ENCODE assay signal across 8 cellular contexts in genomic region chr17:48577946-48578615, GRCh38. TPM values are rescaled to one million over a fixed set of nuclear protein-coding genes. Genes with fewer than 3 reads are reported as not detected.
DNase-seq lines count a peak whose midpoint lies in the region; ATAC-seq, FAIRE-seq and TF ChIP-seq lines count a peak whose summit lies in the region.

TSS of gene HOXB4 (minus strand) at chr17:48578350. CDS start at chr17:48578319, 31 bp downstream.

- peak within 1 kb of the TSS; percentile 81 to 94 for H3K4me3 Mint-ChIP-seq in CD14-positive monocyte
- peak within 1 kb of the TSS; percentile 94 for H3K4me3 Mint-ChIP-seq in activated CD4-positive, alpha-beta memory T cell treated with anti-CD3 and anti-CD28 coated beads, Interleukin-2, amount 10 ng/mL, durations not matched to agents 7 days and 5 days
- H3K4me3 Mint-ChIP-seq in naive thymus-derived CD8-positive, alpha-beta T cell, result peak within 1 kb of the TSS; percentile 86 to 96 (median 90)

- intact Hi-C loops in CD14-positive monocyte (cut with micrococcal nuclease), result no loop called here

- H3K27me3 Mint-ChIP-seq in CD14-positive monocyte (ENCODE audit: low read depth in 3 of 3), result peaks cover 77 to 89% (median 85%) of the 10 kb centered on the region in 3 donors
- peaks cover 43% of the 10 kb centered on the region for H3K27me3 Mint-ChIP-seq in activated CD4-positive, alpha-beta memory T cell treated with anti-CD3 and anti-CD28 coated beads, Interleukin-2, amount 10 ng/mL, durations not matched to agents 7 days and 5 days
- peaks cover 36 to 59% (median 54%) of the 10 kb centered on the region in 5 donors for H3K27me3 Mint-ChIP-seq in naive thymus-derived CD8-positive, alpha-beta T cell

- no peaks in the 10 kb centered on the region for H3K36me3 ChIP-seq in tibial nerve

- peaks cover 0 to 89% of the 10 kb centered on the region in 2 donors for H3K27me3 ChIP-seq in tibial nerve

- TF ChIP-seq CTCF in CD14-positive monocyte (IDR thresholded peaks at IDR 0.05), result no peak
- no peak for TF ChIP-seq CTCF in epithelial cell of proximal tubule (conservative IDR thresholded peaks at IDR 0.05; ENCODE audit: low read depth, low read length)
- no peak for TF ChIP-seq CTCF in tibial nerve (IDR thresholded peaks at IDR 0.05)

- CTCF ChIA-PET in activated CD4-positive, alpha-beta memory T cell treated with anti-CD3 and anti-CD28 coated beads, Interleukin-2, amount 10 ng/mL, durations not matched to agents 7 days and 5 days (lab: Charles Lee), result interaction anchor here (1.1 kb wide), 1 partner anchor 226 kb away, joined by 5 read pairs; no protein-coding TSS in a partner anchor

- peak within 1 kb of the TSS in 1 of 7 donors; percentile 75 for H3K27ac Mint-ChIP-seq in CD14-positive monocyte
- H3K27ac Mint-ChIP-seq in activated CD4-positive, alpha-beta memory T cell treated with anti-CD3 and anti-CD28 coated beads, Interleukin-2, amount 10 ng/mL, durations not matched to agents 7 days and 5 days, result peak within 1 kb of the TSS; percentile 78
- H3K27ac Mint-ChIP-seq in naive thymus-derived CD8-positive, alpha-beta T cell, result peak within 1 kb of the TSS; percentile 43 to 91 (median 80)

- peaks cover 4 to 41% (median 24%) of the 10 kb centered on the region in 7 donors for H3K9me3 Mint-ChIP-seq in CD14-positive monocyte
- H3K9me3 Mint-ChIP-seq in activated CD4-positive, alpha-beta memory T cell treated with anti-CD3 and anti-CD28 coated beads, Interleukin-2, amount 10 ng/mL, durations not matched to agents 7 days and 5 days, result no peaks in the 10 kb centered on the region
- no peaks in the 10 kb centered on the region for H3K9me3 Mint-ChIP-seq in naive thymus-derived CD8-positive, alpha-beta T cell

- DNase-seq in CD14-positive monocyte (ENCODE audit: low spot score), result no peak
- peak; percentile 82 for DNase-seq in NCI-H2107 treated with DMSO at 0.1 percent for 48 hours (lab: John Stamatoyannopoulos, UW; ENCODE audit: unreplicated experiment)
- peak; percentile 80 for DNase-seq in activated CD4-positive, alpha-beta memory T cell treated with anti-CD3 and anti-CD28 coated beads, Interleukin-2, amount 10 ng/mL, durations not matched to agents 7 days and 5 days
- no peak for DNase-seq in epithelial cell of proximal tubule (ENCODE audit: low read depth)
- peak; percentile 34 to 80 (median 56) for DNase-seq in naive thymus-derived CD8-positive, alpha-beta T cell
- peak; percentile 37 to 67 for DNase-seq in tibial nerve (ENCODE audit: low spot score in 2 of 2)
- no peak for DNase-seq in urothelium cell line (ENCODE audit: low spot score)

- TF ChIP-seq POLR2A in tibial nerve (IDR thresholded peaks at IDR 0.05), result peak in 1 of 2 donors; percentile 32

- H3K36me3 Mint-ChIP-seq in CD14-positive monocyte, result peaks cover 13 to 17% of the 10 kb centered on the region in 2 donors
- peaks cover 17% of the 10 kb centered on the region for H3K36me3 Mint-ChIP-seq in activated CD4-positive, alpha-beta memory T cell treated with anti-CD3 and anti-CD28 coated beads, Interleukin-2, amount 10 ng/mL, durations not matched to agents 7 days and 5 days (ENCODE audit: low read depth)
- H3K36me3 Mint-ChIP-seq in naive thymus-derived CD8-positive, alpha-beta T cell, result no peaks in the 10 kb centered on the region

- H3K4me3 ChIP-seq in epithelial cell of proximal tubule (ENCODE audit: low read depth, low read length), result peak within 1 kb of the TSS; percentile 74
- peak within 1 kb of the TSS; percentile 30 to 58 (median 44) for H3K4me3 ChIP-seq in tibial nerve

- H3K4me1 ChIP-seq in tibial nerve, result peaks cover 0 to 67% (median 16%) of the 10 kb centered on the region in 4 donors

- POLR2A ChIA-PET in activated CD4-positive, alpha-beta memory T cell treated with anti-CD3 and anti-CD28 coated beads, Interleukin-2, amount 10 ng/mL, durations not matched to agents 7 days and 5 days (lab: Charles Lee), result interaction anchor here (0.6 to 1.3 kb wide), 3 partner anchors 31 to 34 kb away, joined by 3 read pairs; no protein-coding TSS in a partner anchor
- POLR2A ChIA-PET in naive thymus-derived CD8-positive, alpha-beta T cell (lab: Charles Lee), result interaction anchor here (0.9 to 2.2 kb wide), 5 partner anchors 9 to 36 kb away, joined by 3 to 9 read pairs (median 5); partner anchors contain the start of gene HOXB5

- H3K27ac ChIP-seq in tibial nerve, result peak within 1 kb of the TSS; percentile 43 to 85 (median 81)

- peak in 1 of 2 donors; percentile 56 for TF ChIP-seq EP300 in tibial nerve (IDR thresholded peaks at IDR 0.05)

- ATAC-seq in GM21529 (IDR thresholded peaks at IDR 0.05; ENCODE audit: unreplicated experiment), result peak; percentile 60
- ATAC-seq in naive thymus-derived CD8-positive, alpha-beta T cell, result peak; percentile 77 to 78

- no peaks in the 10 kb centered on the region for H3K9me3 ChIP-seq in tibial nerve

- H3K4me1 Mint-ChIP-seq in CD14-positive monocyte, result peaks cover 49% of the 10 kb centered on the region
- H3K4me1 Mint-ChIP-seq in activated CD4-positive, alpha-beta memory T cell treated with anti-CD3 and anti-CD28 coated beads, Interleukin-2, amount 10 ng/mL, durations not matched to agents 7 days and 5 days, result peaks cover 63% of the 10 kb centered on the region
- peaks cover 11 to 65% (median 43%) of the 10 kb centered on the region in 4 donors for H3K4me1 Mint-ChIP-seq in naive thymus-derived CD8-positive, alpha-beta T cell

- no peak for FAIRE-seq in urothelium cell line (lab: Jason Lieb, UNC)

- whole genome bisulfite sequencing in tibial nerve, 2 donors, result 0 to 1% methylated on average over 30 to 48 of the region's 58 CpGs

RNA-seq across cellular contexts. Expression of gene HOXB4, which starts in this region (rescaled TPM):
- not detected for polyA plus RNA-seq in CD14-positive monocyte
- 1 to 10 TPM; 6.2 to 7.0 TPM for total RNA-seq in activated CD4-positive, alpha-beta memory T cell treated with anti-CD3 and anti-CD28 coated beads, Interleukin-2, amount 10 ng/mL, durations not matched to agents 7 days and 5 days
- total RNA-seq in epithelial cell of proximal tubule (4.3 and 5.7 TPM in 2 replicates), tibial nerve (1 to 10 TPM; 1.2 to 3.5 (median 2.0) TPM)
- 1 to 10 TPM; 1.8 to 2.3 TPM for total RNA-seq in naive thymus-derived CD8-positive, alpha-beta T cell
- under 1 TPM in 2 of 3 donors, not detected in 1; 0.06 TPM for polyA plus RNA-seq in naive thymus-derived CD8-positive, alpha-beta T cell

Comparison
In these comparisons a context has a peak if more than half of its experiments do, and no peak if none do; other contexts are left out.
1. DNase-seq: peak in NCI-H2107 treated with DMSO at 0.1 percent for 48 hours (single experiment), activated CD4-positive, alpha-beta memory T cell treated with anti-CD3 and anti-CD28 coated beads, Interleukin-2, amount 10 ng/mL, durations not matched to agents 7 days and 5 days (single experiment), naive thymus-derived CD8-positive, alpha-beta T cell (10 of 10) and tibial nerve (2 of 2); none in CD14-positive monocyte (single experiment), epithelial cell of proximal tubule (single experiment) and urothelium cell line (single experiment).
2. Peak in every context shown above with its lines, with median percentiles within 50 percentile points of each other: H3K4me3 Mint-ChIP-seq.